ENCODE assay signal across 20 cellular contexts in genomic region chr15:81190922-81191507, GRCh38. TPM values are rescaled to one million over a fixed set of nuclear protein-coding genes. Genes with fewer than 3 reads are reported as not detected.
DNase-seq lines count a peak whose midpoint lies in the region; ATAC-seq, FAIRE-seq and TF ChIP-seq lines count a peak whose summit lies in the region.
"Had no signal": no experiment of that assay in that cellular context is flagged by ENCODE, and none has a peak within 500 bp of the region (broad histone marks: within the 10 kb centered on the region; RNA-seq: fewer than 3 reads in every experiment).

No MANE protein-coding gene starts in this region.

- H3K4me3 ChIP-seq in K562 = no peak overlapping the region
- no peak overlapping the region for H3K4me3 ChIP-seq in left ventricle myocardium inferior
- no peak overlapping the region for H3K4me3 ChIP-seq in sigmoid colon
- no peak overlapping the region for H3K4me3 ChIP-seq in uterus

- WGBS in K562 (ENCODE audit: insufficient coverage, low coverage, missing lambda C conversion rate) = 54% methylated on average over 3 of the region's 3 CpGs
- 72 to 83% methylated on average over 3 of the region's 3 CpGs for WGBS in sigmoid colon, 2 donors

- POLR2A ChIA-PET in K562 (lab: Yijun Ruan, JAX) = interaction anchor here (0.9 kb wide), 1 partner anchor 8 kb away, joined by 4 read pairs; no protein-coding TSS in a partner anchor

- no peaks in the 10 kb centered on the region for H3K9me1 ChIP-seq in K562 (ENCODE audit: control insufficient read depth, insufficient read depth, low read length)

- H3K79me2 ChIP-seq in K562 (ENCODE audit: control insufficient read depth, insufficient read depth, low read length) = no peaks in the 10 kb centered on the region
- H3K79me2 ChIP-seq: parathyroid adenoma had no signal

- in situ Hi-C loops in K562 (cut with MboI) = no loop called here

- TF ChIP-seq EP300 in K562 (IDR thresholded peaks at IDR 0.05; ENCODE audit: low read length) (no peak), sigmoid colon (IDR thresholded peaks at IDR 0.05) (no peak)

- no peaks in the 10 kb centered on the region; the same call in 1 of the 2 replicates for H4K20me1 ChIP-seq in K562 (replicated peaks; ENCODE audit: control insufficient read depth, insufficient read depth, low read length)

- no peak overlapping the region for H3K9ac ChIP-seq in K562 (ENCODE audit: insufficient read depth in 1 of 2, low read depth in 2 of 2, low read length in 2 of 2)
- H3K9ac ChIP-seq: parathyroid adenoma had no signal

- no peak overlapping the region for H3K4me2 ChIP-seq in K562 (ENCODE audit: insufficient read depth, low read length)

- DNase-seq in K562 (ENCODE audit: extremely low read depth in 1 of 4, low spot score in 3 of 4) (no peak), left ventricle myocardium inferior (no peak), sigmoid colon (no peak), uterus (no peak), iPS-NIHi7 (ENCODE audit: extremely low spot score) (no peak), OCI-M2 (lab: John Stamatoyannopoulos, UW; ENCODE audit: unreplicated experiment) (no peak)
- DNase-seq: activated CD4-positive, alpha-beta T cell treated with anti-CD3 and anti-CD28 coated beads, Interleukin-2, amount 50 U/mL, for 1 hour; activated naive CD4-positive, alpha-beta T cell treated with anti-CD3 and anti-CD28 coated beads for 36 hours; cortex of kidney; H7; naive thymus-derived CD4-positive, alpha-beta T cell; NCI-H187; NCI-H226; trophoblast cell had no signal

- no peak overlapping the region for H2AFZ ChIP-seq in K562 (ENCODE audit: low read depth, low read length)
- H2AFZ ChIP-seq: parathyroid adenoma had no signal

- TF ChIP-seq POLR2A in K562 (conservative IDR thresholded peaks at IDR 0.05) = no peak
- TF ChIP-seq POLR2A in sigmoid colon (IDR thresholded peaks at IDR 0.05) = no peak
- no peak for TF ChIP-seq POLR2A in uterus (IDR thresholded peaks at IDR 0.05)

- no peaks in the 10 kb centered on the region for H3K27me3 ChIP-seq in K562 (ENCODE audit: control insufficient read depth in 2 of 2, insufficient read depth in 2 of 2, low read length in 2 of 2)
- H3K27me3 ChIP-seq in left ventricle myocardium inferior (ENCODE audit: low read depth) = peaks cover 12% of the 10 kb centered on the region
- no peaks in the 10 kb centered on the region for H3K27me3 ChIP-seq in sigmoid colon
- no peaks in the 10 kb centered on the region for H3K27me3 ChIP-seq in uterus

- no peaks in the 10 kb centered on the region for H3K4me1 ChIP-seq in K562 (replicated peaks in 1 of 2; ENCODE audit: control insufficient read depth in 2 of 2, insufficient read depth in 2 of 2, low read length in 2 of 2)
- peaks cover 3% of the 10 kb centered on the region for H3K4me1 ChIP-seq in left ventricle myocardium inferior
- no peaks in the 10 kb centered on the region for H3K4me1 ChIP-seq in sigmoid colon
- H3K4me1 ChIP-seq in uterus = no peaks in the 10 kb centered on the region
- H3K4me1 ChIP-seq: parathyroid adenoma had no signal

- intact Hi-C loops in K562 (cut with micrococcal nuclease) (no loop called here), left ventricle myocardium inferior (cut with micrococcal nuclease) (no loop called here), sigmoid colon (cut with DNase I) (no loop called here), uterus (cut with DNase I; ENCODE audit: low total_unique reads) (no loop called here)

- BruUV-seq in K562 (replicated peaks; lab: Mats Ljungman, UMichigan) = no TSS peak

- ATAC-seq in K562 = no peak
- no peak for ATAC-seq in GM21717 (IDR thresholded peaks at IDR 0.05; ENCODE audit: unreplicated experiment)
- ATAC-seq: naive thymus-derived CD4-positive, alpha-beta T cell had no signal

- no peak for TF ChIP-seq CTCF in K562 (IDR thresholded peaks at IDR 0.05 in 2 of 3, conservative IDR thresholded peaks at IDR 0.05 in 1 of 3; ENCODE audit: insufficient read depth in 2 of 3, low read depth in 1 of 3, low read length in 3 of 3)
- no peak for TF ChIP-seq CTCF in left ventricle myocardium inferior (IDR thresholded peaks at IDR 0.05; ENCODE audit: borderline replicate concordance)
- no peak for TF ChIP-seq CTCF in sigmoid colon (IDR thresholded peaks at IDR 0.05)
- no peak for TF ChIP-seq CTCF in uterus (IDR thresholded peaks at IDR 0.05)

- H3K36me3 ChIP-seq in K562 (ENCODE audit: control insufficient read depth, insufficient read depth, low read length) = no peaks in the 10 kb centered on the region; the same call in 2 of the 3 replicates
- H3K36me3 ChIP-seq in left ventricle myocardium inferior = no peaks in the 10 kb centered on the region
- H3K36me3 ChIP-seq in sigmoid colon = no peaks in the 10 kb centered on the region
- H3K36me3 ChIP-seq in uterus = no peaks in the 10 kb centered on the region

- H3K9me3 ChIP-seq in K562 (replicated peaks; ENCODE audit: control insufficient read depth, insufficient read depth, low read depth, low read length) (no peaks in the 10 kb centered on the region), left ventricle myocardium inferior (replicated peaks) (no peaks in the 10 kb centered on the region), sigmoid colon (no peaks in the 10 kb centered on the region), uterus (no peaks in the 10 kb centered on the region)

- TF ChIP-seq RAD21 in K562 (CRISPR knock-in tag; conservative IDR thresholded peaks at IDR 0.05 in 1 of 2, IDR thresholded peaks at IDR 0.05 in 1 of 2) = no peak

- H3K27ac ChIP-seq in K562 (ENCODE audit: extremely low read depth, low read depth, low read length) (no peak overlapping the region), left ventricle myocardium inferior (replicated peaks) (peak overlapping the region; percentile 78), sigmoid colon (peak overlapping the region; percentile 56 to 75 (median 61)), uterus (peak overlapping the region; percentile 80 to 87)
- H3K27ac ChIP-seq: HL-60, parathyroid adenoma had no signal

- FAIRE-seq in K562 (lab: Jason Lieb, UNC) = no peak
- FAIRE-seq: RCC 7860 had no signal

- CTCF ChIA-PET in K562 (lab: Yijun Ruan, JAX; ENCODE audit: low intra/inter-chr PET ratio) = no interaction called here

TF ChIP-seq in K562, 482 proteins besides CTCF, POLR2A, EP300 and RAD21 (continues in another document):
- peak in 1 of 3 experiments; percentile 13 for TF ChIP-seq YY1 (IDR thresholded peaks at IDR 0.05; ENCODE audit: borderline replicate concordance in 1 of 3, control insufficient read depth in 1 of 3, extremely low read depth in 1 of 3, insufficient read depth in 3 of 3, insufficient read length in 1 of 3, insufficient replicate concordance in 2 of 3, low read depth in 1 of 3, low read length in 2 of 3)
- 0 out of 2 replicates have a peak, but pooled peaks have one; percentile 30 for TF ChIP-seq SMAD4 (CRISPR knock-in tag; conservative IDR thresholded peaks at IDR 0.05)
- no peak for TF ChIP-seq KDM1A (IDR thresholded peaks at IDR 0.05)
- TF ChIP-seq ETV6 (IDR thresholded peaks at IDR 0.05; ENCODE audit: borderline replicate concordance in 1 of 2, low read depth in 2 of 2, low read length in 1 of 2) = no peak
- TF ChIP-seq ETV6 (CRISPR knock-in tag; IDR thresholded peaks at IDR 0.05; ENCODE audit: borderline replicate concordance) = no peak
- no peak for TF ChIP-seq TCF3 (CRISPR knock-in tag; IDR thresholded peaks at IDR 0.05)

RNA-seq across cellular contexts. Expression of gene IL16, which starts 5.7 kb away (rescaled TPM):
- total RNA-seq in K562 (2011; cell fraction: chromatin; rRNA removed; ENCODE audit: low replicate concordance) = 38.7 and 65.0 TPM in 2 replicates
- 25.1 and 33.4 TPM in 2 replicates for total RNA-seq in K562 (2011; cell fraction: nucleolus; rRNA removed)
- total RNA-seq in K562 (2011; cell fraction: nucleoplasm; rRNA removed) = 22.6 and 27.1 TPM in 2 replicates
- 5.6 and 5.9 TPM in 2 replicates for total RNA-seq in K562 (2014; rRNA removed)
- 8.7 and 10.6 TPM in 2 replicates for total RNA-seq in K562 (2014; rRNA removed; fragmentation: Illumina TruSeq; extraction: Trizol)
- 7.6 and 8.1 TPM in 2 replicates for total RNA-seq in K562 (2015; rRNA removed; fragmentation: Illumina TruSeq; extraction: Trizol)
- 16.0 and 16.8 TPM in 2 replicates for total RNA-seq in K562 (2021)
- polyA plus RNA-seq in K562 (2011; rRNA removed) = 3.1 and 13.3 TPM in 2 replicates
- 2.6 and 10.3 TPM in 2 replicates for polyA plus RNA-seq in K562 (2011; cell fraction: cytosol; rRNA removed)
- 13.5 and 96.3 TPM in 2 replicates for polyA plus RNA-seq in K562 (2011; cell fraction: nucleus; rRNA removed)
- polyA plus RNA-seq in K562 (2012) = 10.6 and 19.0 TPM in 2 replicates
- polyA plus RNA-seq in K562 (2014; fragmentation: Illumina TruSeq; extraction: Trizol) = 15.2 and 17.7 TPM in 2 replicates
- 1 to 10 TPM; 1.4 to 1.9 TPM for polyA plus RNA-seq in K562 (2014; fragmentation: Nextera tagmentation; extraction: Ambion mirVana)
- polyA plus RNA-seq in K562 (2014; rRNA removed) = 15.0 and 18.8 TPM in 2 replicates
- polyA minus RNA-seq in K562 (2011; rRNA and poly(A)+ RNA removed) = 4.0 and 12.0 TPM in 2 replicates
- 0.46 and 5.0 TPM in 2 replicates for polyA minus RNA-seq in K562 (2011; cell fraction: cytosol; rRNA and poly(A)+ RNA removed)
- polyA minus RNA-seq in K562 (2011; cell fraction: nucleus; rRNA and poly(A)+ RNA removed) = 5.4 and 23.2 TPM in 2 replicates
- total RNA-seq in left ventricle myocardium inferior = 3.8 TPM
- total RNA-seq in sigmoid colon = 10 to 100 TPM in 2 of 4 donors, 1 to 10 TPM in 2; 6.2 to 26.3 (median 12.5) TPM
- polyA plus RNA-seq in sigmoid colon = 10 to 100 TPM in 1 of 3 donors, 1 to 10 TPM in 2; 3.0 to 52.8 (median 6.6) TPM
- total RNA-seq in uterus = 10 to 100 TPM; 16.6 to 69.2 (median 23.1) TPM
- total RNA-seq: Daoy, H7 had no signal

RNA-seq across cellular contexts. Expression of gene CFAP161, which starts 56.9 kb away (rescaled TPM):
- total RNA-seq in K562 (2011; cell fraction: chromatin; rRNA removed; ENCODE audit: low replicate concordance) = 121 and 131 TPM in 2 replicates
- 46.2 and 49.2 TPM in 2 replicates for total RNA-seq in K562 (2011; cell fraction: nucleolus; rRNA removed)
- 56.2 and 86.6 TPM in 2 replicates for total RNA-seq in K562 (2011; cell fraction: nucleoplasm; rRNA removed)
- total RNA-seq in K562 (2014; rRNA removed) = 32.1 and 52.2 TPM in 2 replicates
- total RNA-seq in K562 (2014; rRNA removed; fragmentation: Illumina TruSeq; extraction: Trizol) = 51.7 and 69.6 TPM in 2 replicates
- total RNA-seq in K562 (2015; rRNA removed; fragmentation: Illumina TruSeq; extraction: Trizol) = 25.8 and 26.5 TPM in 2 replicates
- total RNA-seq in K562 (2021) = 36.3 and 36.5 TPM in 2 replicates
- polyA plus RNA-seq in K562 (2011; rRNA removed) = 11.4 and 75.6 TPM in 2 replicates
- polyA plus RNA-seq in K562 (2011; cell fraction: cytosol; rRNA removed) = 5.0 and 28.2 TPM in 2 replicates
- polyA plus RNA-seq in K562 (2011; cell fraction: nucleus; rRNA removed) = 13.9 and 76.2 TPM in 2 replicates
- 22.9 and 27.3 TPM in 2 replicates for polyA plus RNA-seq in K562 (2012)
- polyA plus RNA-seq in K562 (2014; fragmentation: Illumina TruSeq; extraction: Trizol) = 76.3 and 78.7 TPM in 2 replicates
- 10 to 100 TPM; 78.3 to 83.3 TPM for polyA plus RNA-seq in K562 (2014; fragmentation: Nextera tagmentation; extraction: Ambion mirVana)
- 62.1 and 79.4 TPM in 2 replicates for polyA plus RNA-seq in K562 (2014; rRNA removed)
- 10.7 and 54.7 TPM in 2 replicates for polyA minus RNA-seq in K562 (2011; rRNA and poly(A)+ RNA removed)
- polyA minus RNA-seq in K562 (2011; cell fraction: cytosol; rRNA and poly(A)+ RNA removed) = 5.2 and 32.8 TPM in 2 replicates
- polyA minus RNA-seq in K562 (2011; cell fraction: nucleus; rRNA and poly(A)+ RNA removed) = 12.0 and 40.0 TPM in 2 replicates
- total RNA-seq in left ventricle myocardium inferior = 0.91 TPM
- total RNA-seq in sigmoid colon = 1 to 10 TPM in 1 of 4 donors, not detected in 3; 2.1 TPM
- polyA plus RNA-seq in sigmoid colon = not detected
- total RNA-seq in uterus = 1 to 10 TPM in 2 of 4 donors, not detected in 2; 2.8 to 3.3 TPM
- total RNA-seq: activated naive CD4-positive, alpha-beta T cell treated with anti-CD3 and anti-CD28 coated beads for 36 hours; naive thymus-derived CD4-positive, alpha-beta T cell had no signal
- polyA plus RNA-seq: IgD-negative memory B cell; naive thymus-derived CD4-positive, alpha-beta T cell had no signal

Comparison
In these comparisons a context has a peak if more than half of its experiments do, and no peak if none do; other contexts are left out.
1. RNA of gene CFAP161, which starts 56.9 kb away (total RNA-seq): 25.8 to 131 TPM in K562; 2.8 to 3.3 TPM in uterus, 0.91 TPM in left ventricle myocardium inferior (single experiment) and 2.1 TPM in sigmoid colon; every median in the first group is over 4 times any median in the second.